ENCODE assay signal across 1 cellular context in the genomic region with DNA sequence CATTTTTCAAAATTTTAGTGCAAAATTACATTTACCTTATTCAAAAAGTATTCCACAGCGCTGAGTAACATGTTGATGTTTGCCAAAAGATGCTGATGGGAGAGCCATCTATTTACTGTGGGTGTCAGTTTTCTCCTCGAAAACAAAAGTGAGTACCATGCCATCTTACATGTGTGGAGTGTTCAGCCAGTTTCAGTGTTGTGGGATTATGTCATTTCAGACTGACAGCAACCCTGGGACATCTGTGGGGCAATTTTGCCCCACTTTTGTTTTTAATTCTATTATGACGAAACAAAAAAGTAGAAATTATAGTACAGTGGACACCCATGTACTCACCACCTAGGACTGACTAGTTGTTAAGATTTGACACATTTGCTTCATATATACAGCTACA.
TF ChIP-seq lines count a peak whose summit lies in the region.

No MANE protein-coding gene starts in this region.

TF ChIP-seq in WTC11, 78 proteins besides CTCF, POLR2A, EP300 and RAD21 (continued from another document):
- TF ChIP-seq, protein P1, sequence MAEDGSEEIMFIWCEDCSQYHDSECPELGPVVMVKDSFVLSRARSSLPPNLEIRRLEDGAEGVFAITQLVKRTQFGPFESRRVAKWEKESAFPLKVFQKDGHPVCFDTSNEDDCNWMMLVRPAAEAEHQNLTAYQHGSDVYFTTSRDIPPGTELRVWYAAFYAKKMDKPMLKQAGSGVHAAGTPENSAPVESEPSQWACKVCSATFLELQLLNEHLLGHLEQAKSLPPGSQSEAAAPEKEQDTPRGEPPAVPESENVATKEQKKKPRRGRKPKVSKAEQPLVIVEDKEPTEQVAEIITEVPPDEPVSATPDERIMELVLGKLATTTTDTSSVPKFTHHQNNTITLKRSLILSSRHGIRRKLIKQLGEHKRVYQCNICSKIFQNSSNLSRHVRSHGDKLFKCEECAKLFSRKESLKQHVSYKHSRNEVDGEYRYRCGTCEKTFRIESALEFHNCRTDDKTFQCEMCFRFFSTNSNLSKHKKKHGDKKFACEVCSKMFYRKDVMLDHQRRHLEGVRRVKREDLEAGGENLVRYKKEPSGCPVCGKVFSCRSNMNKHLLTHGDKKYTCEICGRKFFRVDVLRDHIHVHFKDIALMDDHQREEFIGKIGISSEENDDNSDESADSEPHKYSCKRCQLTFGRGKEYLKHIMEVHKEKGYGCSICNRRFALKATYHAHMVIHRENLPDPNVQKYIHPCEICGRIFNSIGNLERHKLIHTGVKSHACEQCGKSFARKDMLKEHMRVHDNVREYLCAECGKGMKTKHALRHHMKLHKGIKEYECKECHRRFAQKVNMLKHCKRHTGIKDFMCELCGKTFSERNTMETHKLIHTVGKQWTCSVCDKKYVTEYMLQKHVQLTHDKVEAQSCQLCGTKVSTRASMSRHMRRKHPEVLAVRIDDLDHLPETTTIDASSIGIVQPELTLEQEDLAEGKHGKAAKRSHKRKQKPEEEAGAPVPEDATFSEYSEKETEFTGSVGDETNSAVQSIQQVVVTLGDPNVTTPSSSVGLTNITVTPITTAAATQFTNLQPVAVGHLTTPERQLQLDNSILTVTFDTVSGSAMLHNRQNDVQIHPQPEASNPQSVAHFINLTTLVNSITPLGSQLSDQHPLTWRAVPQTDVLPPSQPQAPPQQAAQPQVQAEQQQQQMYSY (CRISPR knock-in tag; IDR thresholded peaks at IDR 0.05), result no peak
- TF ChIP-seq, protein P2, sequence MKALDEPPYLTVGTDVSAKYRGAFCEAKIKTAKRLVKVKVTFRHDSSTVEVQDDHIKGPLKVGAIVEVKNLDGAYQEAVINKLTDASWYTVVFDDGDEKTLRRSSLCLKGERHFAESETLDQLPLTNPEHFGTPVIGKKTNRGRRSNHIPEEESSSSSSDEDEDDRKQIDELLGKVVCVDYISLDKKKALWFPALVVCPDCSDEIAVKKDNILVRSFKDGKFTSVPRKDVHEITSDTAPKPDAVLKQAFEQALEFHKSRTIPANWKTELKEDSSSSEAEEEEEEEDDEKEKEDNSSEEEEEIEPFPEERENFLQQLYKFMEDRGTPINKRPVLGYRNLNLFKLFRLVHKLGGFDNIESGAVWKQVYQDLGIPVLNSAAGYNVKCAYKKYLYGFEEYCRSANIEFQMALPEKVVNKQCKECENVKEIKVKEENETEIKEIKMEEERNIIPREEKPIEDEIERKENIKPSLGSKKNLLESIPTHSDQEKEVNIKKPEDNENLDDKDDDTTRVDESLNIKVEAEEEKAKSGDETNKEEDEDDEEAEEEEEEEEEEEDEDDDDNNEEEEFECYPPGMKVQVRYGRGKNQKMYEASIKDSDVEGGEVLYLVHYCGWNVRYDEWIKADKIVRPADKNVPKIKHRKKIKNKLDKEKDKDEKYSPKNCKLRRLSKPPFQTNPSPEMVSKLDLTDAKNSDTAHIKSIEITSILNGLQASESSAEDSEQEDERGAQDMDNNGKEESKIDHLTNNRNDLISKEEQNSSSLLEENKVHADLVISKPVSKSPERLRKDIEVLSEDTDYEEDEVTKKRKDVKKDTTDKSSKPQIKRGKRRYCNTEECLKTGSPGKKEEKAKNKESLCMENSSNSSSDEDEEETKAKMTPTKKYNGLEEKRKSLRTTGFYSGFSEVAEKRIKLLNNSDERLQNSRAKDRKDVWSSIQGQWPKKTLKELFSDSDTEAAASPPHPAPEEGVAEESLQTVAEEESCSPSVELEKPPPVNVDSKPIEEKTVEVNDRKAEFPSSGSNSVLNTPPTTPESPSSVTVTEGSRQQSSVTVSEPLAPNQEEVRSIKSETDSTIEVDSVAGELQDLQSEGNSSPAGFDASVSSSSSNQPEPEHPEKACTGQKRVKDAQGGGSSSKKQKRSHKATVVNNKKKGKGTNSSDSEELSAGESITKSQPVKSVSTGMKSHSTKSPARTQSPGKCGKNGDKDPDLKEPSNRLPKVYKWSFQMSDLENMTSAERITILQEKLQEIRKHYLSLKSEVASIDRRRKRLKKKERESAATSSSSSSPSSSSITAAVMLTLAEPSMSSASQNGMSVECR (CRISPR knock-in tag; IDR thresholded peaks at IDR 0.05; ENCODE audit: borderline replicate concordance), result no peak
- no peak for TF ChIP-seq IRF2 (CRISPR knock-in tag; IDR thresholded peaks at IDR 0.05; ENCODE audit: borderline replicate concordance, low read depth)
- no peak for TF ChIP-seq GTF2I (CRISPR knock-in tag; conservative IDR thresholded peaks at IDR 0.05)
- no peak for TF ChIP-seq NFE2L1 (CRISPR knock-in tag; IDR thresholded peaks at IDR 0.05)
- TF ChIP-seq EMX1 (CRISPR knock-in tag; IDR thresholded peaks at IDR 0.05), result no peak
- TF ChIP-seq CREM (CRISPR knock-in tag; IDR thresholded peaks at IDR 0.05), result no peak
- no peak for TF ChIP-seq MYBL2 (CRISPR knock-in tag; IDR thresholded peaks at IDR 0.05)
- TF ChIP-seq, protein P3, sequence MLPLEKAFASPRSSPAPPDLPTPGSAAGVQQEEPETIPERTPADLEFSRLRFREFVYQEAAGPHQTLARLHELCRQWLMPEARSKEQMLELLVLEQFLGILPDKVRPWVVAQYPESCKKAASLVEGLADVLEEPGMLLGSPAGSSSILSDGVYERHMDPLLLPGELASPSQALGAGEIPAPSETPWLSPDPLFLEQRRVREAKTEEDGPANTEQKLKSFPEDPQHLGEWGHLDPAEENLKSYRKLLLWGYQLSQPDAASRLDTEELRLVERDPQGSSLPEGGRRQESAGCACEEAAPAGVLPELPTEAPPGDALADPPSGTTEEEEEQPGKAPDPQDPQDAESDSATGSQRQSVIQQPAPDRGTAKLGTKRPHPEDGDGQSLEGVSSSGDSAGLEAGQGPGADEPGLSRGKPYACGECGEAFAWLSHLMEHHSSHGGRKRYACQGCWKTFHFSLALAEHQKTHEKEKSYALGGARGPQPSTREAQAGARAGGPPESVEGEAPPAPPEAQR (CRISPR knock-in tag; IDR thresholded peaks at IDR 0.05), result no peak
- no peak for TF ChIP-seq OVOL2 (CRISPR knock-in tag; IDR thresholded peaks at IDR 0.05; ENCODE audit: borderline replicate concordance)
TF ChIP-seq in WTC11: peak in this region for 0.
